21 cellular contexts compared by ENCODE assay signal in genomic region chr3:143991713-143992112, GRCh38.
"Had no signal": no experiment of that assay in that cellular context is flagged by ENCODE, and none has a peak within 500 bp of the region (broad histone marks: within the 10 kb centered on the region; RNA-seq: fewer than 3 reads in every experiment).

No MANE protein-coding gene starts in this region.

- H3K27ac ChIP-seq: adrenal gland, coronary artery, heart left ventricle, psoas muscle, sigmoid colon had no signal

- ATAC-seq: heart left ventricle, left ventricle myocardium superior, psoas muscle had no signal

- DNase-seq: activated B cell treated with CpG ODN at 0.5 μM for 24 hours; activated CD4-positive, alpha-beta T cell treated with anti-CD3 and anti-CD28 coated beads, Interleukin-2, amount 10 ng/mL, durations not matched to agents 7 days and 5 days; activated naive CD4-positive, alpha-beta T cell treated with anti-CD3 and anti-CD28 coated beads, Interleukin-2, amount 50 U/mL, for 16 hours; adrenal gland; central memory CD4-positive, alpha-beta T cell; effector CD4-positive, alpha-beta T cell; heart left ventricle; islet precursor cell; left ventricle myocardium superior; mesendoderm; nephron progenitor cell; psoas muscle; sigmoid colon; stimulated activated CD4-positive, alpha-beta T cell treated with anti-CD3 and anti-CD28 coated beads, Interleukin-12 subunit alpha, Interleukin-12 subunit beta, amount 100 ng/mL, for 4 hours; stimulated activated naive CD4-positive, alpha-beta T cell; substantia nigra had no signal

- H3K4me1 ChIP-seq: adrenal gland, psoas muscle, sigmoid colon had no signal

- H3K4me3 ChIP-seq: adrenal gland, coronary artery, heart left ventricle, psoas muscle, sigmoid colon had no signal

- H3K27me3 Mint-ChIP-seq: activated B cell treated with CpG ODN at 0.5 μM for 24 hours; activated CD4-positive, alpha-beta T cell treated with anti-CD3 and anti-CD28 coated beads, Interleukin-2, amount 10 ng/mL, durations not matched to agents 7 days and 5 days; type B pancreatic cell had no signal

- H3K4me3 Mint-ChIP-seq: activated B cell treated with CpG ODN at 0.5 μM for 24 hours; activated CD4-positive, alpha-beta T cell treated with anti-CD3 and anti-CD28 coated beads, Interleukin-2, amount 10 ng/mL, durations not matched to agents 7 days and 5 days; nephron progenitor cell; type B pancreatic cell had no signal

- H3K27me3 ChIP-seq: adrenal gland, heart left ventricle, sigmoid colon had no signal

- H3K27ac Mint-ChIP-seq: activated B cell treated with CpG ODN at 0.5 μM for 24 hours; activated CD4-positive, alpha-beta T cell treated with anti-CD3 and anti-CD28 coated beads, Interleukin-2, amount 10 ng/mL, durations not matched to agents 7 days and 5 days; nephron progenitor cell; type B pancreatic cell had no signal

- FAIRE-seq: endothelial cell of umbilical vein, frontal cortex, TTC549 had no signal

- H3K9me3 Mint-ChIP-seq: activated B cell treated with CpG ODN at 0.5 μM for 24 hours; activated CD4-positive, alpha-beta T cell treated with anti-CD3 and anti-CD28 coated beads, Interleukin-2, amount 10 ng/mL, durations not matched to agents 7 days and 5 days; nephron progenitor cell; type B pancreatic cell had no signal

- H3K9me3 ChIP-seq: heart left ventricle, psoas muscle, sigmoid colon had no signal

- H3K36me3 ChIP-seq: adrenal gland had no signal
